26 cellular contexts compared by ENCODE assay signal in the genomic region with DNA sequence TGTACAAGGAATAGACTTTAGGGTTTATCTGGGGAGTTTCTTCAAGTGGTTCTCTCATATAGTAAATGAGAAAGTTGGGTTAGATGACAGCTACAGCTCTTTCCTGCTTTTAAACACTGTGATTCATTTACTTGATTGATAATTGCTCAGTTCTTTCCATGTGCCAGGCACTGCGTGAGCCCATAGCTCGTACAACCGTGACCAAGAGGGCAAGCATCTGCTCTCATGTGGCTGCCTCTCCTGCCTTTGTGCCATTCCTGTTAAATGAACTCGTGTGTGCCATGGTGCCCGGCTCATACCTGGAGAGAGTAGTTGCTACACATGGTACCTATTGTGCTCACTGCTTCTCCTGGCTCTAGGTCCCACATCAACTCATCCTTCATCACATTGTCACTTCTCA.
"Had no signal": no experiment of that assay in that cellular context is flagged by ENCODE, and none has a peak within 500 bp of the region (broad histone marks: within the 10 kb centered on the region; RNA-seq: fewer than 3 reads in every experiment).

No MANE protein-coding gene starts in this region.

- FAIRE-seq: keratinocyte had no signal

- H3K27ac ChIP-seq: adrenal gland, ascending aorta, brain microvascular endothelial cell, lower lobe of right lung, neural progenitor cell, spleen, tibial nerve had no signal

- H3K27ac Mint-ChIP-seq: activated naive CD8-positive, alpha-beta T cell; activated T-helper 2 cell treated with anti-CD3 and anti-CD28 coated beads, Interferon-gamma antibody, Interleukin-2, Interleukin-4, amounts not matched to agents 10 μg/mL and 5 μg/mL and 100 μg/mL, durations not matched to agents 14 hours and 24 hours and 36 hours; naive B cell; neural progenitor cell; progenitor cell of endocrine pancreas; stimulated activated naive CD8-positive, alpha-beta T cell treated with anti-CD3 and anti-CD28 coated beads, Interleukin-15, Interleukin-2, amounts not matched to agents 100 ng/mL and 50 ng/mL, for 24 hours; T-helper 17 cell had no signal

- H3K4me1 ChIP-seq: adrenal gland, ascending aorta, lower lobe of right lung, neural progenitor cell, spleen had no signal

- H3K4me1 Mint-ChIP-seq: naive B cell, neural progenitor cell, T-helper 17 cell had no signal

- H3K36me3 Mint-ChIP-seq: activated naive CD8-positive, alpha-beta T cell; naive B cell; neural progenitor cell had no signal

- H3K4me3 ChIP-seq: adrenal gland, ascending aorta, lower lobe of right lung, neural progenitor cell, spleen, tibial nerve had no signal

- H3K36me3 ChIP-seq: adrenal gland, ascending aorta, brain microvascular endothelial cell, lower lobe of right lung, neural progenitor cell, spleen, tibial nerve had no signal

- H3K4me3 Mint-ChIP-seq: activated naive CD8-positive, alpha-beta T cell; activated T-cell treated with anti-CD3 and anti-CD28 coated beads, Interleukin-2, amount 50 U/mL, for 4 hours; naive B cell; neural progenitor cell; stimulated activated naive CD8-positive, alpha-beta T cell treated with anti-CD3 and anti-CD28 coated beads, Interleukin-15, Interleukin-2, amounts not matched to agents 100 ng/mL and 50 ng/mL, for 24 hours; T-helper 17 cell had no signal

- H3K27me3 ChIP-seq: adrenal gland, ascending aorta, brain microvascular endothelial cell, neural progenitor cell, tibial nerve had no signal

- DNase-seq: activated CD4-positive, alpha-beta T cell treated with anti-CD3 and anti-CD28 coated beads for 4 hours; activated CD4-positive, alpha-beta T cell treated with anti-CD3 and anti-CD28 coated beads, Interleukin-2, amount 50 U/mL, for 48 hours; activated CD4-positive, CD25-positive, alpha-beta regulatory T cell; activated CD8-positive, alpha-beta memory T cell treated with anti-CD3 and anti-CD28 coated beads, Interleukin-2, amount 50 U/mL, for 48 hours; activated naive CD4-positive, alpha-beta T cell; activated T-cell treated with anti-CD3 and anti-CD28 coated beads, Interleukin-2, amount 50 U/mL, for 4 hours; adrenal gland; central memory CD4-positive, alpha-beta T cell; dermis blood vessel endothelial cell; effector CD8-positive, alpha-beta T cell; lower lobe of right lung; naive B cell; spleen; stimulated activated CD4-positive, alpha-beta T cell treated with anti-CD3 and anti-CD28 coated beads, Interleukin-4, amount 100 ng/mL, for 1 hour; T-helper 17 cell had no signal

- ATAC-seq: activated T-cell treated with anti-CD3 and anti-CD28 coated beads, Interleukin-2, amount 50 U/mL, for 4 hours; esophagus mucosa; left lobe of liver; lower lobe of right lung; T-helper 17 cell had no signal

- H3K9me3 ChIP-seq: adrenal gland, ascending aorta, lower lobe of right lung, spleen had no signal

- H3K9me3 Mint-ChIP-seq: activated T-cell treated with anti-CD3 and anti-CD28 coated beads, Interleukin-2, amount 50 U/mL, for 4 hours; activated T-helper 2 cell treated with anti-CD3 and anti-CD28 coated beads, Interferon-gamma antibody, Interleukin-2, Interleukin-4, amounts not matched to agents 10 μg/mL and 5 μg/mL and 100 μg/mL, durations not matched to agents 14 hours and 24 hours and 36 hours; stimulated activated naive CD8-positive, alpha-beta T cell treated with anti-CD3 and anti-CD28 coated beads, Interleukin-15, Interleukin-2, amounts not matched to agents 100 ng/mL and 50 ng/mL, for 24 hours had no signal
